ENCODE assay signal across 8 cellular contexts in genomic region chr1:204493145-204493881, GRCh38. TPM values are rescaled to one million over a fixed set of nuclear protein-coding genes. Genes with fewer than 3 reads are reported as not detected.
DNase-seq lines count a peak whose midpoint lies in the region; ATAC-seq and TF ChIP-seq lines count a peak whose summit lies in the region.

No MANE protein-coding gene starts in this region.

- intact Hi-C loops in Calu3 (cut with micrococcal nuclease; ENCODE audit: unreplicated experiment), result no loop called here

- CTCF ChIA-PET in Calu3 (lab: Charles Lee), result interaction anchor here (0.5 to 7.2 kb wide), 13 partner anchors 10 to 328 kb away, joined by 3 to 132 read pairs (median 10); no protein-coding TSS in a partner anchor
- CTCF ChIA-PET in activated CD4-positive, alpha-beta memory T cell treated with anti-CD3 and anti-CD28 coated beads, Interleukin-2, amount 10 ng/mL, durations not matched to agents 7 days and 5 days (lab: Charles Lee), result interaction anchor here (0.8 to 19.8 kb wide), 23 partner anchors 8 to 314 kb away, joined by 3 to 519 read pairs (median 6); partner anchors contain the start of gene MDM4

- TF ChIP-seq RAD21 in neural cell (conservative IDR thresholded peaks at IDR 0.05), result no peak

- peak overlapping the region; percentile 86 for H3K4me3 ChIP-seq in Jurkat, Clone E6-1 (ENCODE audit: low read length)
- H3K4me3 ChIP-seq in fibroblast of pulmonary artery (replicated peaks; ENCODE audit: low read depth, low read length) (peak overlapping the region; percentile 64), neural cell (ENCODE audit: low read length) (peak overlapping the region; percentile 87)

- H3F3A ChIP-seq in neural cell (ENCODE audit: insufficient read depth, low read length, poor library complexity, severe bottlenecking), result peaks cover 7% of the 10 kb centered on the region

- no peaks in the 10 kb centered on the region for H3K9me2 ChIP-seq in neural cell (ENCODE audit: insufficient read depth, low read length)

- H3K36me3 ChIP-seq in neural cell (ENCODE audit: insufficient read depth, low read length), result no peaks in the 10 kb centered on the region

- H3K79me2 ChIP-seq in neural cell (replicated peaks; ENCODE audit: insufficient read depth, low read length), result peaks cover 52% of the 10 kb centered on the region

- POLR2A ChIA-PET in activated CD4-positive, alpha-beta memory T cell treated with anti-CD3 and anti-CD28 coated beads, Interleukin-2, amount 10 ng/mL, durations not matched to agents 7 days and 5 days (lab: Charles Lee), result interaction anchor here (0.7 to 4.4 kb wide), 22 partner anchors 8 to 122 kb away, joined by 3 to 57 read pairs (median 5); partner anchors contain the start of gene MDM4

- peak overlapping the region; percentile 77 for H3K27ac Mint-ChIP-seq in Calu3 (ENCODE audit: unreplicated experiment)
- H3K27ac Mint-ChIP-seq in activated CD4-positive, alpha-beta memory T cell treated with anti-CD3 and anti-CD28 coated beads, Interleukin-2, amount 10 ng/mL, durations not matched to agents 7 days and 5 days, result peak overlapping the region; percentile 84

- H3K4me2 ChIP-seq in neural cell (ENCODE audit: low read length), result peak overlapping the region; percentile 100

- peaks cover 33% of the 10 kb centered on the region for H3K4me1 Mint-ChIP-seq in Calu3 (ENCODE audit: low read depth, unreplicated experiment)
- peaks cover 56% of the 10 kb centered on the region for H3K4me1 Mint-ChIP-seq in activated CD4-positive, alpha-beta memory T cell treated with anti-CD3 and anti-CD28 coated beads, Interleukin-2, amount 10 ng/mL, durations not matched to agents 7 days and 5 days

- peaks cover 23% of the 10 kb centered on the region for H3K36me3 Mint-ChIP-seq in Calu3 (ENCODE audit: insufficient read depth, unreplicated experiment)
- H3K36me3 Mint-ChIP-seq in activated CD4-positive, alpha-beta memory T cell treated with anti-CD3 and anti-CD28 coated beads, Interleukin-2, amount 10 ng/mL, durations not matched to agents 7 days and 5 days (ENCODE audit: low read depth), result peaks cover 14% of the 10 kb centered on the region

- H4K20me1 ChIP-seq in neural cell (ENCODE audit: insufficient read depth), result peaks cover 7% of the 10 kb centered on the region

- ATAC-seq in HG03521 (IDR thresholded peaks at IDR 0.05; ENCODE audit: unreplicated experiment) (no peak), HG02623 (IDR thresholded peaks at IDR 0.05; ENCODE audit: unreplicated experiment) (no peak)

- H3K27me3 Mint-ChIP-seq in Calu3 (ENCODE audit: unreplicated experiment), result peaks cover 8% of the 10 kb centered on the region
- no peaks in the 10 kb centered on the region for H3K27me3 Mint-ChIP-seq in activated CD4-positive, alpha-beta memory T cell treated with anti-CD3 and anti-CD28 coated beads, Interleukin-2, amount 10 ng/mL, durations not matched to agents 7 days and 5 days

- no peaks in the 10 kb centered on the region for H3K27me3 ChIP-seq in neural cell (ENCODE audit: insufficient read depth, low read depth, low read length)

- no peaks in the 10 kb centered on the region for H3K9me3 Mint-ChIP-seq in Calu3 (ENCODE audit: low read depth, unreplicated experiment)
- no peaks in the 10 kb centered on the region for H3K9me3 Mint-ChIP-seq in activated CD4-positive, alpha-beta memory T cell treated with anti-CD3 and anti-CD28 coated beads, Interleukin-2, amount 10 ng/mL, durations not matched to agents 7 days and 5 days

- H2AFZ ChIP-seq in neural cell (ENCODE audit: low read depth, low read length), result peak overlapping the region; percentile 17

- no peak for TF ChIP-seq EP300 in neural cell (conservative IDR thresholded peaks at IDR 0.05; ENCODE audit: poor library complexity, severe bottlenecking)

- peak overlapping the region; percentile 99 for H3K9ac ChIP-seq in neural cell (ENCODE audit: low read length)

- peak overlapping the region; percentile 98 for H3K27ac ChIP-seq in neural cell (ENCODE audit: low read length)

- TF ChIP-seq CTCF in Calu3 (IDR thresholded peaks at IDR 0.05; ENCODE audit: unreplicated experiment), result no peak
- TF ChIP-seq CTCF in fibroblast of pulmonary artery (IDR thresholded peaks at IDR 0.05; ENCODE audit: low read length, missing control alignments), result no peak
- no peak for TF ChIP-seq CTCF in neural cell (IDR thresholded peaks at IDR 0.05; ENCODE audit: poor library complexity, severe bottlenecking)

- H3K9me3 ChIP-seq in neural cell (ENCODE audit: low read length), result no peaks in the 10 kb centered on the region

- TSS peak; percentile 16 for BruUV-seq in Calu3 (replicated peaks; lab: Mats Ljungman, UMichigan)

- DNase-seq in Calu3, result peak; percentile 73
- peak; percentile 65 for DNase-seq in Jurkat, Clone E6-1 (ENCODE audit: low read depth, low spot score)
- peak; percentile 31 for DNase-seq in activated CD4-positive, alpha-beta memory T cell treated with anti-CD3 and anti-CD28 coated beads, Interleukin-2, amount 10 ng/mL, durations not matched to agents 7 days and 5 days
- DNase-seq in fibroblast of pulmonary artery (ENCODE audit: low read depth), result peak; percentile 72
- no peak for DNase-seq in RPMI8226

- peak overlapping the region; percentile 84 for H3K4me3 Mint-ChIP-seq in Calu3 (ENCODE audit: low read depth, unreplicated experiment)
- H3K4me3 Mint-ChIP-seq in activated CD4-positive, alpha-beta memory T cell treated with anti-CD3 and anti-CD28 coated beads, Interleukin-2, amount 10 ng/mL, durations not matched to agents 7 days and 5 days, result peak overlapping the region; percentile 88

TF ChIP-seq in neural cell, 6 proteins besides CTCF, POLR2A, EP300 and RAD21:
- TF ChIP-seq POLR2AphosphoS5 (IDR thresholded peaks at IDR 0.05), result no peak
- TF ChIP-seq MXI1 (conservative IDR thresholded peaks at IDR 0.05; ENCODE audit: poor library complexity, severe bottlenecking), result no peak
- TF ChIP-seq, protein P1, sequence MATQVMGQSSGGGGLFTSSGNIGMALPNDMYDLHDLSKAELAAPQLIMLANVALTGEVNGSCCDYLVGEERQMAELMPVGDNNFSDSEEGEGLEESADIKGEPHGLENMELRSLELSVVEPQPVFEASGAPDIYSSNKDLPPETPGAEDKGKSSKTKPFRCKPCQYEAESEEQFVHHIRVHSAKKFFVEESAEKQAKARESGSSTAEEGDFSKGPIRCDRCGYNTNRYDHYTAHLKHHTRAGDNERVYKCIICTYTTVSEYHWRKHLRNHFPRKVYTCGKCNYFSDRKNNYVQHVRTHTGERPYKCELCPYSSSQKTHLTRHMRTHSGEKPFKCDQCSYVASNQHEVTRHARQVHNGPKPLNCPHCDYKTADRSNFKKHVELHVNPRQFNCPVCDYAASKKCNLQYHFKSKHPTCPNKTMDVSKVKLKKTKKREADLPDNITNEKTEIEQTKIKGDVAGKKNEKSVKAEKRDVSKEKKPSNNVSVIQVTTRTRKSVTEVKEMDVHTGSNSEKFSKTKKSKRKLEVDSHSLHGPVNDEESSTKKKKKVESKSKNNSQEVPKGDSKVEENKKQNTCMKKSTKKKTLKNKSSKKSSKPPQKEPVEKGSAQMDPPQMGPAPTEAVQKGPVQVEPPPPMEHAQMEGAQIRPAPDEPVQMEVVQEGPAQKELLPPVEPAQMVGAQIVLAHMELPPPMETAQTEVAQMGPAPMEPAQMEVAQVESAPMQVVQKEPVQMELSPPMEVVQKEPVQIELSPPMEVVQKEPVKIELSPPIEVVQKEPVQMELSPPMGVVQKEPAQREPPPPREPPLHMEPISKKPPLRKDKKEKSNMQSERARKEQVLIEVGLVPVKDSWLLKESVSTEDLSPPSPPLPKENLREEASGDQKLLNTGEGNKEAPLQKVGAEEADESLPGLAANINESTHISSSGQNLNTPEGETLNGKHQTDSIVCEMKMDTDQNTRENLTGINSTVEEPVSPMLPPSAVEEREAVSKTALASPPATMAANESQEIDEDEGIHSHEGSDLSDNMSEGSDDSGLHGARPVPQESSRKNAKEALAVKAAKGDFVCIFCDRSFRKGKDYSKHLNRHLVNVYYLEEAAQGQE (IDR thresholded peaks at IDR 0.05; ENCODE audit: borderline replicate concordance), result no peak
- no peak for TF ChIP-seq TAF1 (IDR thresholded peaks at IDR 0.05; ENCODE audit: low read depth)
- no peak for TF ChIP-seq EZH2 (IDR thresholded peaks at IDR 0.05; ENCODE audit: borderline replicate concordance, insufficient read depth, low read length, poor library complexity, severe bottlenecking)
- TF ChIP-seq SMC3 (conservative IDR thresholded peaks at IDR 0.05; ENCODE audit: poor library complexity), result no peak

RNA-seq across cellular contexts. Expression of gene PIK3C2B, which starts 1.3 kb away (rescaled TPM):
- 24.4 and 33.9 TPM in 2 replicates for total RNA-seq in Calu3 (2022)
- 7.5 TPM for polyA plus RNA-seq in Jurkat, Clone E6-1 (2012; ENCODE audit: insufficient read depth, insufficient read length)
- total RNA-seq in activated CD4-positive, alpha-beta memory T cell treated with anti-CD3 and anti-CD28 coated beads, Interleukin-2, amount 10 ng/mL, durations not matched to agents 7 days and 5 days, result 10 to 100 TPM; 31.0 to 32.0 TPM
- 23.7 and 28.7 TPM in 2 replicates for polyA plus RNA-seq in neural cell
- 50.8 and 52.6 TPM in 2 replicates for polyA minus RNA-seq in neural cell

RNA-seq across cellular contexts. Expression of gene MDM4, which starts 22.9 kb away (rescaled TPM):
- total RNA-seq in Calu3 (2022), result 101 and 106 TPM in 2 replicates
- polyA plus RNA-seq in Jurkat, Clone E6-1 (2012; ENCODE audit: insufficient read depth, insufficient read length), result 6.0 TPM
- 10 to 100 TPM; 85.1 to 95.4 TPM for total RNA-seq in activated CD4-positive, alpha-beta memory T cell treated with anti-CD3 and anti-CD28 coated beads, Interleukin-2, amount 10 ng/mL, durations not matched to agents 7 days and 5 days
- polyA plus RNA-seq in neural cell, result 36.8 and 40.5 TPM in 2 replicates
- polyA minus RNA-seq in neural cell, result 65.7 and 83.3 TPM in 2 replicates
